In genomic region chr13:73109288-73109899, GRCh38 we compare ENCODE assay signal across 26 cellular contexts.
"Had no signal": no experiment of that assay in that cellular context is flagged by ENCODE, and none has a peak within 500 bp of the region (broad histone marks: within the 10 kb centered on the region; RNA-seq: fewer than 3 reads in every experiment).

No MANE protein-coding gene starts in this region.

- ATAC-seq: activated CD8-positive, alpha-beta T cell treated with anti-CD3 and anti-CD28 coated beads for 36 hours; activated naive CD8-positive, alpha-beta T cell treated with anti-CD3 and anti-CD28 coated beads, Interleukin-2, amount 50 U/mL, for 24 hours; Panc1 had no signal

- H3K4me3 ChIP-seq: SJCRH30, SK-N-MC had no signal

- H3K27ac ChIP-seq: SJCRH30, SK-N-MC, WERI-Rb-1 had no signal

- H3K36me3 ChIP-seq: SJCRH30, WERI-Rb-1 had no signal

- DNase-seq: activated CD4-positive, alpha-beta T cell treated with anti-CD3 and anti-CD28 coated beads for 1 hour; activated CD4-positive, alpha-beta T cell treated with anti-CD3 and anti-CD28 coated beads for 48 hours; activated CD4-positive, CD25-positive, alpha-beta regulatory T cell; activated CD8-positive, alpha-beta T cell treated with anti-CD3 and anti-CD28 coated beads for 36 hours; activated gamma-delta T cell treated with Interleukin-2 at 50 U/mL for 16 hours; activated naive CD4-positive, alpha-beta T cell treated with anti-CD3 and anti-CD28 coated beads for 36 hours; activated naive CD8-positive, alpha-beta T cell treated with anti-CD3 and anti-CD28 coated beads, Interleukin-2, amount 50 U/mL, for 24 hours; activated T-cell treated with anti-CD3 and anti-CD28 coated beads, Interleukin-2, amount 50 U/mL, for 1 hour; anterior cingulate cortex; caudate nucleus; cerebellar nuclear complex; MM.1S; MV-4-11; NCI-H1092; NCI-H1436 treated with DMSO at 0.1 percent for 48 hours; NCI-H1694 treated with DMSO at 0.1 percent for 48 hours; NCI-H2029; NCI-H510A; NCI-H526; NCI-H774; SHP77; SJCRH30; T1000; WERI-Rb-1 had no signal

- H3K9me3 ChIP-seq: SJCRH30 had no signal

- H3K27me3 ChIP-seq: SJCRH30 had no signal
